Comparison of ENCODE assay signal across 23 cellular contexts in the genomic region with DNA sequence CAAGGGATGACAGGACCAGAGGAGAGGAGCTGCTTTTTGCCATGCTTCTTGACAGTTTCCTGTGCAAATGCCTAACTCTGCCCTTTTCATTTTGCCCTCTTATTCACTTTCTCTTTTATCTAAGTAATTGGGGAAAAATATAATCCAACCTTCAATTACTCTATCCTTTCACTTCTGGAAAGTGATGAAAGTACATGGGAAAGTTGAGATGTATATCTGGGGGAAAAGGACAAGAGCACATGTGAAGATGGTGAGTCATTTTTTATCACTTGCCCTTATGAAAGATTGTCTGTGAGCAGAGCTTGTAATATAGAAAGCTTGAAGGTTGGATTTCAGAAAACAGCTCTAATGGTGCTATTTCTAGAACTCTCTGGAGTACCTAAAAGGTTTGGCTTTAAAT.
"Had no signal": no experiment of that assay in that cellular context is flagged by ENCODE, and none has a peak within 500 bp of the region (broad histone marks: within the 10 kb centered on the region; RNA-seq: fewer than 3 reads in every experiment).

No MANE protein-coding gene starts in this region.

- DNase-seq: islet precursor cell; left ventricle myocardium inferior; midbrain; mucosa of descending colon; naive thymus-derived CD4-positive, alpha-beta T cell; ovary; right lobe of liver; stimulated activated CD4-positive, alpha-beta T cell treated with anti-CD3 and anti-CD28 coated beads, Interleukin-12 subunit alpha, Interleukin-12 subunit beta, amount 100 ng/mL, for 4 hours; stimulated activated CD4-positive, alpha-beta T cell treated with anti-CD3 and anti-CD28 coated beads, Interleukin-15, amount 100 ng/mL, for 24 hours; stimulated activated CD4-positive, alpha-beta T cell treated with anti-CD3 and anti-CD28 coated beads, Interleukin-2, amount 100 ng/mL, for 24 hours; stimulated activated CD4-positive, alpha-beta T cell treated with anti-CD3 and anti-CD28 coated beads, Interleukin-4, amount 100 ng/mL, for 1 hour; stimulated activated naive B cell treated with anti-CD40 and anti-IgM and Interleukin-4, amounts not matched to agents 10 μg/mL and 1 μg/mL and 100 μg/mL, for 72 hours; stimulated activated naive CD8-positive, alpha-beta T cell treated with anti-CD3 and anti-CD28 coated beads, Interleukin-15, Interleukin-2, amounts not matched to agents 100 U/mL and 50 U/mL, for 24 hours; stomach; testis; thyroid gland; transverse colon; upper lobe of left lung had no signal

- H3K36me3 ChIP-seq: left ventricle myocardium inferior, ovary, right atrium auricular region, right lobe of liver, stomach, thyroid gland, transverse colon, upper lobe of left lung, vagina had no signal

- ATAC-seq: mucosa of descending colon; naive thymus-derived CD4-positive, alpha-beta T cell; natural killer cell treated with Interleukin-12 subunit alpha and Interleukin-12 subunit beta and Interleukin-15 and Interleukin-18, amount 100 ng/mL, for 72 hours; right lobe of liver; stimulated activated naive B cell treated with anti-CD40 and anti-IgM and Interleukin-4, amounts not matched to agents 10 μg/mL and 1 μg/mL and 100 μg/mL, for 72 hours; stimulated activated naive CD8-positive, alpha-beta T cell treated with anti-CD3 and anti-CD28 coated beads, Interleukin-15, Interleukin-2, amounts not matched to agents 100 U/mL and 50 U/mL, for 24 hours had no signal

- H3K27ac ChIP-seq: left ventricle myocardium inferior, ovary, right atrium auricular region, right lobe of liver, skin epidermis, stomach, testis, thyroid gland, transverse colon, upper lobe of left lung, vagina had no signal

- H3K9me3 ChIP-seq: mucosa of descending colon, ovary, right atrium auricular region, right lobe of liver, stomach, testis, thyroid gland, transverse colon, upper lobe of left lung, vagina had no signal

- H3K4me1 ChIP-seq: left ventricle myocardium inferior, right atrium auricular region, right lobe of liver, stomach, testis, thyroid gland, transverse colon, upper lobe of left lung, vagina had no signal

- H3K4me3 ChIP-seq: left ventricle myocardium inferior, lung, mucosa of descending colon, ovary, right atrium auricular region, right lobe of liver, skin epidermis, stomach, testis, thyroid gland, transverse colon, upper lobe of left lung, vagina had no signal
